In genomic region chr5:1416856-1417469, GRCh38 we compare ENCODE assay signal across 2 cellular contexts.
TF ChIP-seq lines count a peak whose summit lies in the region.

No MANE protein-coding gene starts in this region.

TF ChIP-seq in HepG2, 621 proteins besides CTCF, POLR2A, EP300 and RAD21:
- TF ChIP-seq ZNF75D (CRISPR knock-in tag; IDR thresholded peaks at IDR 0.05; ENCODE audit: borderline replicate concordance) (no peak), ZNF781 (CRISPR knock-in tag; IDR thresholded peaks at IDR 0.05; ENCODE audit: borderline replicate concordance, not compliant biosample characterization) (no peak), ZNF274 (CRISPR knock-in tag; IDR thresholded peaks at IDR 0.05) (no peak), REXO4 (CRISPR knock-in tag; IDR thresholded peaks at IDR 0.05; ENCODE audit: borderline replicate concordance) (no peak), ZNF12 (CRISPR knock-in tag; IDR thresholded peaks at IDR 0.05) (no peak), CREB1 (IDR thresholded peaks at IDR 0.05) (no peak), CREB1 (CRISPR knock-in tag; IDR thresholded peaks at IDR 0.05) (no peak), ZZZ3 (CRISPR knock-in tag; IDR thresholded peaks at IDR 0.05; ENCODE audit: borderline replicate concordance) (no peak), JDP2 (CRISPR knock-in tag; IDR thresholded peaks at IDR 0.05; ENCODE audit: borderline replicate concordance) (no peak), HNRNPH1 (optimal IDR thresholded peaks at IDR 0.05; ENCODE audit: low read depth, low read length) (no peak), ZNF770 (CRISPR knock-in tag; IDR thresholded peaks at IDR 0.05) (no peak), HMGA1 (CRISPR knock-in tag; conservative IDR thresholded peaks at IDR 0.05) (no peak), KDM4B (CRISPR knock-in tag; IDR thresholded peaks at IDR 0.05) (no peak), GZF1 (CRISPR knock-in tag; IDR thresholded peaks at IDR 0.05) (no peak), ZNF710 (CRISPR knock-in tag; IDR thresholded peaks at IDR 0.05; ENCODE audit: borderline replicate concordance) (no peak), ZNF773 (CRISPR knock-in tag; IDR thresholded peaks at IDR 0.05; ENCODE audit: borderline replicate concordance) (no peak), CENPX (CRISPR knock-in tag; IDR thresholded peaks at IDR 0.05) (no peak), ZNF207 (IDR thresholded peaks at IDR 0.05; ENCODE audit: borderline replicate concordance) (no peak), NFYC (CRISPR knock-in tag; IDR thresholded peaks at IDR 0.05) (no peak)
- TF ChIP-seq, protein P1, sequence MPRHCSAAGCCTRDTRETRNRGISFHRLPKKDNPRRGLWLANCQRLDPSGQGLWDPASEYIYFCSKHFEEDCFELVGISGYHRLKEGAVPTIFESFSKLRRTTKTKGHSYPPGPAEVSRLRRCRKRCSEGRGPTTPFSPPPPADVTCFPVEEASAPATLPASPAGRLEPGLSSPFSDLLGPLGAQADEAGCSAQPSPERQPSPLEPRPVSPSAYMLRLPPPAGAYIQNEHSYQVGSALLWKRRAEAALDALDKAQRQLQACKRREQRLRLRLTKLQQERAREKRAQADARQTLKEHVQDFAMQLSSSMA (CRISPR knock-in tag; IDR thresholded peaks at IDR 0.05), result no peak

TF ChIP-seq in H1, 55 proteins besides CTCF, POLR2A, EP300 and RAD21:
- TF ChIP-seq, protein P2, sequence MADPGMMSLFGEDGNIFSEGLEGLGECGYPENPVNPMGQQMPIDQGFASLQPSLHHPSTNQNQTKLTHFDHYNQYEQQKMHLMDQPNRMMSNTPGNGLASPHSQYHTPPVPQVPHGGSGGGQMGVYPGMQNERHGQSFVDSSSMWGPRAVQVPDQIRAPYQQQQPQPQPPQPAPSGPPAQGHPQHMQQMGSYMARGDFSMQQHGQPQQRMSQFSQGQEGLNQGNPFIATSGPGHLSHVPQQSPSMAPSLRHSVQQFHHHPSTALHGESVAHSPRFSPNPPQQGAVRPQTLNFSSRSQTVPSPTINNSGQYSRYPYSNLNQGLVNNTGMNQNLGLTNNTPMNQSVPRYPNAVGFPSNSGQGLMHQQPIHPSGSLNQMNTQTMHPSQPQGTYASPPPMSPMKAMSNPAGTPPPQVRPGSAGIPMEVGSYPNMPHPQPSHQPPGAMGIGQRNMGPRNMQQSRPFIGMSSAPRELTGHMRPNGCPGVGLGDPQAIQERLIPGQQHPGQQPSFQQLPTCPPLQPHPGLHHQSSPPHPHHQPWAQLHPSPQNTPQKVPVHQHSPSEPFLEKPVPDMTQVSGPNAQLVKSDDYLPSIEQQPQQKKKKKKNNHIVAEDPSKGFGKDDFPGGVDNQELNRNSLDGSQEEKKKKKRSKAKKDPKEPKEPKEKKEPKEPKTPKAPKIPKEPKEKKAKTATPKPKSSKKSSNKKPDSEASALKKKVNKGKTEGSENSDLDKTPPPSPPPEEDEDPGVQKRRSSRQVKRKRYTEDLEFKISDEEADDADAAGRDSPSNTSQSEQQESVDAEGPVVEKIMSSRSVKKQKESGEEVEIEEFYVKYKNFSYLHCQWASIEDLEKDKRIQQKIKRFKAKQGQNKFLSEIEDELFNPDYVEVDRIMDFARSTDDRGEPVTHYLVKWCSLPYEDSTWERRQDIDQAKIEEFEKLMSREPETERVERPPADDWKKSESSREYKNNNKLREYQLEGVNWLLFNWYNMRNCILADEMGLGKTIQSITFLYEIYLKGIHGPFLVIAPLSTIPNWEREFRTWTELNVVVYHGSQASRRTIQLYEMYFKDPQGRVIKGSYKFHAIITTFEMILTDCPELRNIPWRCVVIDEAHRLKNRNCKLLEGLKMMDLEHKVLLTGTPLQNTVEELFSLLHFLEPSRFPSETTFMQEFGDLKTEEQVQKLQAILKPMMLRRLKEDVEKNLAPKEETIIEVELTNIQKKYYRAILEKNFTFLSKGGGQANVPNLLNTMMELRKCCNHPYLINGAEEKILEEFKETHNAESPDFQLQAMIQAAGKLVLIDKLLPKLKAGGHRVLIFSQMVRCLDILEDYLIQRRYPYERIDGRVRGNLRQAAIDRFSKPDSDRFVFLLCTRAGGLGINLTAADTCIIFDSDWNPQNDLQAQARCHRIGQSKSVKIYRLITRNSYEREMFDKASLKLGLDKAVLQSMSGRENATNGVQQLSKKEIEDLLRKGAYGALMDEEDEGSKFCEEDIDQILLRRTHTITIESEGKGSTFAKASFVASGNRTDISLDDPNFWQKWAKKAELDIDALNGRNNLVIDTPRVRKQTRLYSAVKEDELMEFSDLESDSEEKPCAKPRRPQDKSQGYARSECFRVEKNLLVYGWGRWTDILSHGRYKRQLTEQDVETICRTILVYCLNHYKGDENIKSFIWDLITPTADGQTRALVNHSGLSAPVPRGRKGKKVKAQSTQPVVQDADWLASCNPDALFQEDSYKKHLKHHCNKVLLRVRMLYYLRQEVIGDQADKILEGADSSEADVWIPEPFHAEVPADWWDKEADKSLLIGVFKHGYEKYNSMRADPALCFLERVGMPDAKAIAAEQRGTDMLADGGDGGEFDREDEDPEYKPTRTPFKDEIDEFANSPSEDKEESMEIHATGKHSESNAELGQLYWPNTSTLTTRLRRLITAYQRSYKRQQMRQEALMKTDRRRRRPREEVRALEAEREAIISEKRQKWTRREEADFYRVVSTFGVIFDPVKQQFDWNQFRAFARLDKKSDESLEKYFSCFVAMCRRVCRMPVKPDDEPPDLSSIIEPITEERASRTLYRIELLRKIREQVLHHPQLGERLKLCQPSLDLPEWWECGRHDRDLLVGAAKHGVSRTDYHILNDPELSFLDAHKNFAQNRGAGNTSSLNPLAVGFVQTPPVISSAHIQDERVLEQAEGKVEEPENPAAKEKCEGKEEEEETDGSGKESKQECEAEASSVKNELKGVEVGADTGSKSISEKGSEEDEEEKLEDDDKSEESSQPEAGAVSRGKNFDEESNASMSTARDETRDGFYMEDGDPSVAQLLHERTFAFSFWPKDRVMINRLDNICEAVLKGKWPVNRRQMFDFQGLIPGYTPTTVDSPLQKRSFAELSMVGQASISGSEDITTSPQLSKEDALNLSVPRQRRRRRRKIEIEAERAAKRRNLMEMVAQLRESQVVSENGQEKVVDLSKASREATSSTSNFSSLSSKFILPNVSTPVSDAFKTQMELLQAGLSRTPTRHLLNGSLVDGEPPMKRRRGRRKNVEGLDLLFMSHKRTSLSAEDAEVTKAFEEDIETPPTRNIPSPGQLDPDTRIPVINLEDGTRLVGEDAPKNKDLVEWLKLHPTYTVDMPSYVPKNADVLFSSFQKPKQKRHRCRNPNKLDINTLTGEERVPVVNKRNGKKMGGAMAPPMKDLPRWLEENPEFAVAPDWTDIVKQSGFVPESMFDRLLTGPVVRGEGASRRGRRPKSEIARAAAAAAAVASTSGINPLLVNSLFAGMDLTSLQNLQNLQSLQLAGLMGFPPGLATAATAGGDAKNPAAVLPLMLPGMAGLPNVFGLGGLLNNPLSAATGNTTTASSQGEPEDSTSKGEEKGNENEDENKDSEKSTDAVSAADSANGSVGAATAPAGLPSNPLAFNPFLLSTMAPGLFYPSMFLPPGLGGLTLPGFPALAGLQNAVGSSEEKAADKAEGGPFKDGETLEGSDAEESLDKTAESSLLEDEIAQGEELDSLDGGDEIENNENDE (IDR thresholded peaks at IDR 0.05; ENCODE audit: insufficient replicate concordance, low read length), result no peak
- no peak for TF ChIP-seq SUZ12 (IDR thresholded peaks at IDR 0.05; ENCODE audit: low read length)
- TF ChIP-seq SP4 (IDR thresholded peaks at IDR 0.05; ENCODE audit: low read length), result no peak
- TF ChIP-seq SAP30 (IDR thresholded peaks at IDR 0.05; ENCODE audit: insufficient read depth, insufficient replicate concordance, low read length), result no peak
- no peak for TF ChIP-seq RXRA (IDR thresholded peaks at IDR 0.05; ENCODE audit: insufficient read depth, low read depth, low read length)
- no peak for TF ChIP-seq NANOG (IDR thresholded peaks at IDR 0.05; ENCODE audit: insufficient read depth, low read depth, low read length, poor library complexity, severe bottlenecking)
- no peak for TF ChIP-seq CHD1 (IDR thresholded peaks at IDR 0.05; ENCODE audit: low read depth, low read length)
- no peak for TF ChIP-seq RNF2 (IDR thresholded peaks at IDR 0.05; ENCODE audit: borderline replicate concordance, low read depth, low read length, missing control alignments, poor library complexity, severe bottlenecking)
- no peak for TF ChIP-seq CBX8 (IDR thresholded peaks at IDR 0.05; ENCODE audit: borderline replicate concordance, low read depth, low read length)
- no peak for TF ChIP-seq SP2 (IDR thresholded peaks at IDR 0.05; ENCODE audit: low read length)
